ENCODE assay signal across 8 cellular contexts in genomic region chr7:50069613-50070012, GRCh38. TPM values are rescaled to one million over a fixed set of nuclear protein-coding genes. Genes with fewer than 3 reads are reported as not detected.
DNase-seq lines count a peak whose midpoint lies in the region; ATAC-seq and TF ChIP-seq lines count a peak whose summit lies in the region.

No MANE protein-coding gene starts in this region.

- no peak overlapping the region for H3K4me3 ChIP-seq in neuronal stem cell (ENCODE audit: low read length in 2 of 2)

- no peak overlapping the region for H3K14ac ChIP-seq in neuronal stem cell (ENCODE audit: low read length)

- H3K27me3 ChIP-seq in neuronal stem cell (ENCODE audit: control insufficient read depth in 3 of 3, insufficient read depth in 3 of 3, low read depth in 1 of 3, low read length in 3 of 3): no peaks in the 10 kb centered on the region

- no peak overlapping the region for H3K4me2 ChIP-seq in neuronal stem cell (ENCODE audit: insufficient read depth, low read length, poor library complexity, severe bottlenecking)

- peaks cover 0 to 16% of the 10 kb centered on the region in 2 donors for H3K9me3 ChIP-seq in neuronal stem cell (replicated peaks in 1 of 2; ENCODE audit: control insufficient read depth in 2 of 2, insufficient read depth in 1 of 2, low read depth in 1 of 2, low read length in 2 of 2)

- H3K9me3 Mint-ChIP-seq in osteocyte (ENCODE audit: unreplicated experiment): peaks cover 20% of the 10 kb centered on the region

- TF ChIP-seq CTCF in osteocyte (IDR thresholded peaks at IDR 0.05): no peak

- H4K8ac ChIP-seq in neuronal stem cell (ENCODE audit: low read depth, low read length): no peak overlapping the region

- H2BK15ac ChIP-seq in neuronal stem cell (ENCODE audit: low read length): no peak overlapping the region

- no peak overlapping the region for H2BK120ac ChIP-seq in neuronal stem cell (ENCODE audit: low read depth, low read length)

- H3K18ac ChIP-seq in neuronal stem cell (ENCODE audit: low read length): no peak overlapping the region

- DNase-seq in activated effector memory CD4-positive, alpha-beta T cell treated with Interleukin-2 at 50 U/mL for 16 hours: peak; percentile 11
- DNase-seq in activated effector memory CD4-positive, alpha-beta T cell treated with anti-CD3 and anti-CD28 coated beads, Interleukin-2, amount 50 U/mL, for 16 hours: no peak
- DNase-seq in SK-MEL-5 (ENCODE audit: low read depth, low spot score) (peak; percentile 37), epidermal melanocyte (ENCODE audit: insufficient read length, low spot score) (peak; percentile 12), osteocyte (ENCODE audit: extremely low spot score, unreplicated experiment) (no peak), neuronal stem cell (ENCODE audit: low spot score) (no peak), NCI-H2081 (lab: John Stamatoyannopoulos, UW) (no peak)

- no CpG with 5 or more reads among the region's 8 CpGs for WGBS in neuronal stem cell (ENCODE audit: extremely low coverage in 2 of 2, insufficient read length in 2 of 2, insufficient replicate concordance in 1 of 2), 2 donors

- in situ Hi-C loops in SK-MEL-5 (cut with HindIII; ENCODE audit: low pct_unique_long_range_greater_than_20kb, low sequenced_read_pairs): no loop called here

- H3K36me3 Mint-ChIP-seq in osteocyte (ENCODE audit: unreplicated experiment): no peaks in the 10 kb centered on the region

- no peak overlapping the region for H2BK12ac ChIP-seq in neuronal stem cell (ENCODE audit: low read length)

- H3K27ac ChIP-seq in neuronal stem cell (replicated peaks; ENCODE audit: low read length): no peak overlapping the region

- no peaks in the 10 kb centered on the region for H3K79me1 ChIP-seq in neuronal stem cell (ENCODE audit: low read depth, low read length)

- no peak overlapping the region for H3K23ac ChIP-seq in neuronal stem cell (ENCODE audit: low read depth, low read length, poor library complexity)

- H3K4me1 ChIP-seq in neuronal stem cell (ENCODE audit: control insufficient read depth in 2 of 2, insufficient read depth in 1 of 2, low read depth in 1 of 2, low read length in 2 of 2): no peaks in the 10 kb centered on the region

- H3K4me1 Mint-ChIP-seq in osteocyte (ENCODE audit: unreplicated experiment): peaks cover 12% of the 10 kb centered on the region

- no peaks in the 10 kb centered on the region for H3K36me3 ChIP-seq in neuronal stem cell (replicated peaks in 1 of 2; ENCODE audit: control insufficient read depth in 2 of 2, insufficient read depth in 2 of 2, low read length in 2 of 2)

- H4K91ac ChIP-seq in neuronal stem cell (ENCODE audit: low read depth, low read length, poor library complexity): no peak overlapping the region

- H3K9ac ChIP-seq in neuronal stem cell (ENCODE audit: low read depth, low read length, poor library complexity): no peak overlapping the region

- no peaks in the 10 kb centered on the region for H3K27me3 Mint-ChIP-seq in osteocyte (ENCODE audit: unreplicated experiment)

- no peak overlapping the region for H2AK5ac ChIP-seq in neuronal stem cell (ENCODE audit: low read depth, low read length)

- no peak overlapping the region for H2AFZ ChIP-seq in neuronal stem cell (ENCODE audit: low read length)

- H2BK5ac ChIP-seq in neuronal stem cell (ENCODE audit: low read length): no peak overlapping the region

- H3K27ac Mint-ChIP-seq in osteocyte (ENCODE audit: unreplicated experiment): peak overlapping the region; percentile 14

- peak overlapping the region; percentile 73 for H3K4me3 Mint-ChIP-seq in osteocyte (ENCODE audit: unreplicated experiment)

- peak; percentile 76 for ATAC-seq in HG03060 (IDR thresholded peaks at IDR 0.05; ENCODE audit: low read depth, unreplicated experiment)

- H3K4ac ChIP-seq in neuronal stem cell (ENCODE audit: low read length): no peak overlapping the region

RNA-seq across cellular contexts. Expression of gene ZPBP, which starts 23.4 kb away (rescaled TPM):
- not detected in 2 replicates for total RNA-seq in SK-MEL-5 (2014; rRNA removed; shearing (Covaris generic))
- polyA plus RNA-seq in SK-MEL-5 (2015; cell fraction: cytosol; rRNA removed): not detected in 2 replicates
- polyA plus RNA-seq in SK-MEL-5 (2015; cell fraction: nucleus; rRNA removed): not detected in 2 replicates
- not detected in 2 replicates for total RNA-seq in osteocyte
- not detected for polyA plus RNA-seq in neuronal stem cell (2013, experiment 1 of 2)
- polyA plus RNA-seq in neuronal stem cell (2013, experiment 2 of 2): not detected

Comparison
In these comparisons a context has a peak if more than half of its experiments do, and no peak if none do; other contexts are left out.
1. DNase-seq: peak in activated effector memory CD4-positive, alpha-beta T cell treated with Interleukin-2 at 50 U/mL for 16 hours (single experiment), SK-MEL-5 (single experiment) and epidermal melanocyte (single experiment); none in activated effector memory CD4-positive, alpha-beta T cell treated with anti-CD3 and anti-CD28 coated beads, Interleukin-2, amount 50 U/mL, for 16 hours (single experiment), osteocyte (single experiment), neuronal stem cell (single experiment) and NCI-H2081 (0 of 2).